ENCODE assay signal across 11 cellular contexts in genomic region chr4:187993827-187994226, GRCh38.
DNase-seq lines count a peak whose midpoint lies in the region; ATAC-seq and TF ChIP-seq lines count a peak whose summit lies in the region.
"Had no signal": no experiment of that assay in that cellular context is flagged by ENCODE, and none has a peak within 500 bp of the region (broad histone marks: within the 10 kb centered on the region; RNA-seq: fewer than 3 reads in every experiment).

No MANE protein-coding gene starts in this region.

- H3K4me1 Mint-ChIP-seq in nephron progenitor cell, result peaks cover 13% of the 10 kb centered on the region
- H3K4me1 Mint-ChIP-seq: naive B cell had no signal

- peaks cover 13% of the 10 kb centered on the region for H3K36me3 Mint-ChIP-seq in nephron progenitor cell (ENCODE audit: low read depth)
- H3K36me3 Mint-ChIP-seq: naive B cell had no signal

- DNase-seq in DMS53 (lab: John Stamatoyannopoulos, UW), result peak; percentile 28
- DNase-seq in DMS53 treated with DMSO at 0.1 percent for 48 hours (lab: John Stamatoyannopoulos, UW; ENCODE audit: unreplicated experiment), result no peak
- peak; percentile 49 for DNase-seq in KBM-7
- DNase-seq in amniotic epithelial cell (ENCODE audit: low read depth), result peak; percentile 7
- DNase-seq in nephron progenitor cell, result peak; percentile 12
- DNase-seq in activated effector memory CD4-positive, alpha-beta T cell treated with Interleukin-2 at 50 U/mL for 16 hours, result no peak
- no peak for DNase-seq in DMS153 treated with DMSO at 0.1 percent for 48 hours (lab: John Stamatoyannopoulos, UW; ENCODE audit: unreplicated experiment)
- DNase-seq: activated CD8-positive, alpha-beta memory T cell treated with anti-CD3 and anti-CD28 coated beads for 24 hours; naive B cell; NCI-H524 had no signal

- in situ Hi-C loops in KBM-7 (cut with MboI; ENCODE audit: low pct_unique_long_range_greater_than_20kb, low sequenced_read_pairs), result no loop called here

- no peak for ATAC-seq in HG03045 (IDR thresholded peaks at IDR 0.05; ENCODE audit: unreplicated experiment)

- TF ChIP-seq CTCF in nephron progenitor cell (IDR thresholded peaks at IDR 0.05), result peak; percentile 34

- peaks cover 48% of the 10 kb centered on the region for H3K9me3 Mint-ChIP-seq in nephron progenitor cell

- H3K4me3 Mint-ChIP-seq in nephron progenitor cell, result no peak overlapping the region

- H3K27ac Mint-ChIP-seq in nephron progenitor cell, result no peak overlapping the region
- H3K27ac Mint-ChIP-seq: naive B cell had no signal

- peaks cover 31% of the 10 kb centered on the region for H3K27me3 Mint-ChIP-seq in nephron progenitor cell (ENCODE audit: low read depth, poor library complexity)

Comparison
In these comparisons a context has a peak if more than half of its experiments do, and no peak if none do; other contexts are left out.
1. DNase-seq: peak in DMS53 (single experiment), KBM-7 (single experiment), amniotic epithelial cell (single experiment) and nephron progenitor cell (single experiment); none in DMS53 treated with DMSO at 0.1 percent for 48 hours (single experiment), activated effector memory CD4-positive, alpha-beta T cell treated with Interleukin-2 at 50 U/mL for 16 hours (single experiment) and DMS153 treated with DMSO at 0.1 percent for 48 hours (single experiment).